1 cellular context compared by ENCODE assay signal in genomic region chr19:18831524-18832330, GRCh38.
TF ChIP-seq lines count a peak whose summit lies in the region.

UPF1 (plus strand) TSS chr19:18831959; CDS start chr19:18832210, 251 bp downstream.

TF ChIP-seq in K562, 482 proteins besides CTCF, POLR2A, EP300 and RAD21 (continued from another document and continues in another):
- TF ChIP-seq ATF4 (CRISPR knock-in tag; IDR thresholded peaks at IDR 0.05) (no peak), NR0B1 (IDR thresholded peaks at IDR 0.05; ENCODE audit: partially characterized antibody) (no peak), ZNF175 (CRISPR knock-in tag; IDR thresholded peaks at IDR 0.05; ENCODE audit: low read depth) (no peak; the same call in 1 of the 2 replicates), SMAD1 (IDR thresholded peaks at IDR 0.05; ENCODE audit: low read depth, low read length, partially characterized antibody) (peak; percentile 33), TSHZ1 (CRISPR knock-in tag; IDR thresholded peaks at IDR 0.05) (no peak), ZFP30 (CRISPR knock-in tag; IDR thresholded peaks at IDR 0.05; ENCODE audit: borderline replicate concordance) (no peak), ZNF696 (CRISPR knock-in tag; conservative IDR thresholded peaks at IDR 0.05) (no peak), ZBED1 (IDR thresholded peaks at IDR 0.05) (no peak), PHF20 (IDR thresholded peaks at IDR 0.05; ENCODE audit: partially characterized antibody) (peak; percentile 21), BCL6 (CRISPR knock-in tag; IDR thresholded peaks at IDR 0.05) (no peak), YY1 (IDR thresholded peaks at IDR 0.05; ENCODE audit: borderline replicate concordance in 1 of 3, control insufficient read depth in 1 of 3, extremely low read depth in 1 of 3, insufficient read depth in 3 of 3, insufficient read length in 1 of 3, insufficient replicate concordance in 2 of 3, low read depth in 1 of 3, low read length in 2 of 3) (peak in 1 of 3 experiments; percentile 70), ZNF274 (IDR thresholded peaks at IDR 0.05; ENCODE audit: borderline replicate concordance, low read depth, low read length) (no peak), SMAD3 (CRISPR knock-in tag; conservative IDR thresholded peaks at IDR 0.05) (no peak), SRSF3 (IDR thresholded peaks at IDR 0.05; ENCODE audit: insufficient read depth, low read length) (no peak), CBFB (CRISPR knock-in tag; IDR thresholded peaks at IDR 0.05) (no peak), CEBPG (CRISPR knock-in tag; IDR thresholded peaks at IDR 0.05) (no peak), CEBPG (tag; conservative IDR thresholded peaks at IDR 0.05 in 1 of 2, IDR thresholded peaks at IDR 0.05 in 1 of 2) (no peak), ATF3 (IDR thresholded peaks at IDR 0.05) (no peak), ATF3 (CRISPR knock-in tag; conservative IDR thresholded peaks at IDR 0.05) (no peak), RBM34 (IDR thresholded peaks at IDR 0.05; ENCODE audit: borderline replicate concordance, insufficient read depth, low read length) (no peak), CXXC5 (CRISPR knock-in tag; IDR thresholded peaks at IDR 0.05) (peak; percentile 88), SRF (CRISPR knock-in tag; IDR thresholded peaks at IDR 0.05) (no peak), ZNF778 (CRISPR knock-in tag; IDR thresholded peaks at IDR 0.05) (no peak), TEAD2 (tag; IDR thresholded peaks at IDR 0.05) (no peak), MXD1 (CRISPR knock-in tag; IDR thresholded peaks at IDR 0.05; ENCODE audit: borderline replicate concordance, poor library complexity, severe bottlenecking) (no peak), IRF9 (tag; IDR thresholded peaks at IDR 0.05) (no peak), ESRRA (IDR thresholded peaks at IDR 0.05; ENCODE audit: borderline replicate concordance, low read depth) (peak; percentile 38; the same call in 1 of the 2 replicates), SIX5 (IDR thresholded peaks at IDR 0.05; ENCODE audit: borderline replicate concordance in 1 of 2, insufficient read depth in 1 of 2, low read depth in 1 of 2, low read length in 2 of 2) (no peak), ETV1 (tag; conservative IDR thresholded peaks at IDR 0.05; ENCODE audit: low read depth) (no peak), SUPT5H (IDR thresholded peaks at IDR 0.05) (peak; percentile 69), FOXP1 (CRISPR knock-in tag; IDR thresholded peaks at IDR 0.05) (peak; percentile 59), NR1H2 (CRISPR knock-in tag; IDR thresholded peaks at IDR 0.05) (no peak), HMGXB4 (CRISPR knock-in tag; IDR thresholded peaks at IDR 0.05) (peak; percentile 98), TAF1 (IDR thresholded peaks at IDR 0.05; ENCODE audit: control insufficient read depth, extremely low read depth, insufficient read depth, low read length, severe bottlenecking) (peak; percentile 95), RFX5 (IDR thresholded peaks at IDR 0.05; ENCODE audit: low read depth, low read length) (no peak), IFI16 (CRISPR knock-in tag; IDR thresholded peaks at IDR 0.05) (no peak), ZNF143 (CRISPR knock-in tag; IDR thresholded peaks at IDR 0.05) (no peak), FIP1L1 (IDR thresholded peaks at IDR 0.05; ENCODE audit: low read depth, low read length, poor library complexity, severe bottlenecking) (peak; percentile 17), SIRT6 (IDR thresholded peaks at IDR 0.05; ENCODE audit: low read depth, low read length) (no peak), AFF4 (CRISPR knock-in tag; IDR thresholded peaks at IDR 0.05) (peak; percentile 6; the same call in 1 of the 2 replicates), NFXL1 (CRISPR knock-in tag; IDR thresholded peaks at IDR 0.05) (no peak), ZNF609 (CRISPR knock-in tag; IDR thresholded peaks at IDR 0.05; ENCODE audit: borderline replicate concordance) (no peak), CREM (IDR thresholded peaks at IDR 0.05; ENCODE audit: low read depth) (peak; percentile 1; the same call in 1 of the 2 replicates), TARDBP (IDR thresholded peaks at IDR 0.05) (0 out of 2 replicates have a peak, but pooled peaks have one; percentile 17)
